ENCODE assay signal across 2 cellular contexts in genomic region chr6:111753573-111753972, GRCh38.
TF ChIP-seq lines count a peak whose summit lies in the region.

No MANE protein-coding gene starts in this region.

TF ChIP-seq in endothelial cell of umbilical vein, 7 proteins besides CTCF, POLR2A, EP300 and RAD21 (continued from another document):
- no peak for TF ChIP-seq MAX (IDR thresholded peaks at IDR 0.05; ENCODE audit: insufficient read depth, insufficient read length)
- TF ChIP-seq JUN (IDR thresholded peaks at IDR 0.05; ENCODE audit: borderline replicate concordance, insufficient read depth, insufficient read length, low read depth): no peak
- TF ChIP-seq MYC (IDR thresholded peaks at IDR 0.05; ENCODE audit: low read depth, low read length): no peak
- TF ChIP-seq POLR2AphosphoS5 (IDR thresholded peaks at IDR 0.05; ENCODE audit: insufficient read depth, low read depth, low read length): no peak
TF ChIP-seq in endothelial cell of umbilical vein: peak in this region for 0.

TF ChIP-seq in GM23338, 12 proteins besides CTCF, POLR2A, EP300 and RAD21 (continued from another document):
- no peak for TF ChIP-seq NANOG (IDR thresholded peaks at IDR 0.05; ENCODE audit: borderline replicate concordance)
- TF ChIP-seq STAT1 (IDR thresholded peaks at IDR 0.05; ENCODE audit: unreplicated experiment): no peak
TF ChIP-seq in GM23338: peak in this region for 0.
